Comparison of ENCODE assay signal across 11 cellular contexts in the genomic region with DNA sequence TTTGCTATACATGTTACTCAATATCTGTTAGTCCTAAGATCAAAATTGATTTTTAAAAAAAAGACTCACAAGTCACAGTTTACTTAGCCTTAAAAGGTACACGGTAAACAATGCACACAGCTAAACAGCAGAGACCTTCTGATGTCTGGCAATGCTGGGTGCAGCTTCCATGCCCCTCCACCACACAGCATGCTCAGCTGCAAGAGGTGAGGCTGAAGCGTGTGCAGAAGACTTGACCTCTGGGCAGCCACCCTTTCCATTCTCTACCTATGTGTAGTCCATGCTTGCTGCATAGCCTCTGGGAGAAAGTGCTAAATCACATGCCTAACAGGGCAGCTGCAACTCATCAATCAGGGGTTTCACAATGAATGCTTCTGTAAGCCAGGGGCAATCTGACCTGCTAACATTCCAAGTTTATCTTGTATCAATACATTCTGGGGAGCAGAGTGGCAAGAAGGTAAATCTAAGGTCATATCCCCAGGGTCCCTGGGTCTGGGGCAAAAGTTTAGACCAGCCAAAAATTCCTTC. TPM values are rescaled to one million over a fixed set of nuclear protein-coding genes. Genes with fewer than 3 reads are reported as not detected.
DNase-seq lines count a peak whose midpoint lies in the region; ATAC-seq, FAIRE-seq and TF ChIP-seq lines count a peak whose summit lies in the region.
"Had no signal": no experiment of that assay in that cellular context is flagged by ENCODE, and none has a peak within 500 bp of the region (broad histone marks: within the 10 kb centered on the region; RNA-seq: fewer than 3 reads in every experiment).

No MANE protein-coding gene starts in this region.

- no peak overlapping the region for H3K27ac Mint-ChIP-seq in activated CD8-positive, alpha-beta memory T cell treated with anti-CD3 and anti-CD28 coated beads, Interleukin-2, amount 10 ng/mL, durations not matched to agents 7 days and 5 days

- H3K36me3 Mint-ChIP-seq in activated CD8-positive, alpha-beta memory T cell treated with anti-CD3 and anti-CD28 coated beads, Interleukin-2, amount 10 ng/mL, durations not matched to agents 7 days and 5 days = no peaks in the 10 kb centered on the region

- CTCF ChIA-PET in activated CD8-positive, alpha-beta memory T cell treated with anti-CD3 and anti-CD28 coated beads, Interleukin-2, amount 10 ng/mL, durations not matched to agents 7 days and 5 days (lab: Charles Lee) = interaction anchor here (1.0 kb wide), 1 partner anchor 10 kb away, joined by 3 read pairs; no protein-coding TSS in a partner anchor

- no peak overlapping the region for H3K4me3 ChIP-seq in choroid plexus epithelial cell (ENCODE audit: low read depth, low read length)
- H3K4me3 ChIP-seq: adrenal gland had no signal

- ATAC-seq in activated CD8-positive, alpha-beta memory T cell treated with anti-CD3 and anti-CD28 coated beads, Interleukin-2, amount 10 ng/mL, durations not matched to agents 7 days and 5 days = no peak

- peak; percentile 60 for FAIRE-seq in GM19239 (lab: Jason Lieb, UNC)
- peak; percentile 42 for FAIRE-seq in HTR-8/SVneo (lab: Jason Lieb, UNC)
- FAIRE-seq in RCC 7860 (lab: Jason Lieb, UNC) = no peak

- TF ChIP-seq CTCF in choroid plexus epithelial cell (conservative IDR thresholded peaks at IDR 0.05; ENCODE audit: low read depth, low read length) = no peak

- no peaks in the 10 kb centered on the region for H3K4me1 Mint-ChIP-seq in activated CD8-positive, alpha-beta memory T cell treated with anti-CD3 and anti-CD28 coated beads, Interleukin-2, amount 10 ng/mL, durations not matched to agents 7 days and 5 days

- H3K9me3 Mint-ChIP-seq in activated CD8-positive, alpha-beta memory T cell treated with anti-CD3 and anti-CD28 coated beads, Interleukin-2, amount 10 ng/mL, durations not matched to agents 7 days and 5 days (ENCODE audit: low read depth) = no peaks in the 10 kb centered on the region

- no peak overlapping the region for H3K4me3 Mint-ChIP-seq in activated CD8-positive, alpha-beta memory T cell treated with anti-CD3 and anti-CD28 coated beads, Interleukin-2, amount 10 ng/mL, durations not matched to agents 7 days and 5 days

- no peak for DNase-seq in GM19239 (ENCODE audit: insufficient read length, low spot score)
- peak; percentile 27 for DNase-seq in HTR-8/SVneo (ENCODE audit: insufficient read length, low spot score)
- DNase-seq in choroid plexus epithelial cell (ENCODE audit: low read depth) = peak; percentile 61
- DNase-seq in renal cortical epithelial cell (ENCODE audit: low read depth) = peak; percentile 56
- no peak for DNase-seq in RCC 7860 (ENCODE audit: low spot score)
- no peak for DNase-seq in activated CD4-positive, CD25-positive, alpha-beta regulatory T cell (lab: John Stamatoyannopoulos, UW)
- DNase-seq in activated CD8-positive, alpha-beta memory T cell treated with anti-CD3 and anti-CD28 coated beads, Interleukin-2, amount 10 ng/mL, durations not matched to agents 7 days and 5 days = no peak
- DNase-seq: activated CD4-positive, alpha-beta T cell treated with anti-CD3 and anti-CD28 coated beads for 1 hour; erythroblast; mammary epithelial cell had no signal

- no peaks in the 10 kb centered on the region for H3K27me3 Mint-ChIP-seq in activated CD8-positive, alpha-beta memory T cell treated with anti-CD3 and anti-CD28 coated beads, Interleukin-2, amount 10 ng/mL, durations not matched to agents 7 days and 5 days

RNA-seq across cellular contexts. Expression of a gene that starts 44.5 kb away (rescaled TPM):
- total RNA-seq in renal cortical epithelial cell = 11.1 and 12.1 TPM in 2 replicates
- total RNA-seq in activated CD8-positive, alpha-beta memory T cell treated with anti-CD3 and anti-CD28 coated beads, Interleukin-2, amount 10 ng/mL, durations not matched to agents 7 days and 5 days = 1 to 10 TPM; 3.1 to 3.9 TPM

Comparison
In these comparisons a context has a peak if more than half of its experiments do, and no peak if none do; other contexts are left out.
1. DNase-seq: peak in HTR-8/SVneo (single experiment), choroid plexus epithelial cell (single experiment) and renal cortical epithelial cell (single experiment); none in GM19239 (single experiment), RCC 7860 (single experiment), activated CD4-positive, CD25-positive, alpha-beta regulatory T cell (0 of 4) and activated CD8-positive, alpha-beta memory T cell treated with anti-CD3 and anti-CD28 coated beads, Interleukin-2, amount 10 ng/mL, durations not matched to agents 7 days and 5 days (single experiment).